Comparison of ENCODE assay signal across 12 cellular contexts in the genomic region with DNA sequence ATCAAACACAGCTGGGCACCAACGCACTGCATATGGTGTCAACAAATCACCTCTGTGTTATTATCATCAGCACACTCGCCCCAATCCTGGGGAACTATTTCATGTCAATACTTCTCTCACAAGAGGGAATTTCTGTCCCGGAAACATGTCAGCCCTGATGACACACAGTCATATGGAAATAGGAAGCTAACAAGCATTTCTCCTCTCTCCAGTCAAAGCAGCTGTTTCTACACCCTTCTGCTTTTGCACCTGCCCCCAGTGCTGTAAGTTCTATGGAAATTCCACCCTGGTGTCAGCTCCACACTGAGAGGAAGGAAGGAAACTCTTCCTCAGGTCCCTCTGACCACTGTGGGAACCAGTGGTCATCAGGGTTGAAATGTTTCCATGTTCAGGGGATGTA.
DNase-seq lines count a peak whose midpoint lies in the region; ATAC-seq lines count a peak whose summit lies in the region.
"Had no signal": no experiment of that assay in that cellular context is flagged by ENCODE, and none has a peak within 500 bp of the region (broad histone marks: within the 10 kb centered on the region; RNA-seq: fewer than 3 reads in every experiment).

No MANE protein-coding gene starts in this region.

- DNase-seq in DMS153 (lab: John Stamatoyannopoulos, UW) (peak; percentile 29), DMS153 treated with DMSO at 0.1 percent for 48 hours (lab: John Stamatoyannopoulos, UW; ENCODE audit: unreplicated experiment) (no peak), NCI-H526 (lab: John Stamatoyannopoulos, UW) (peak; percentile 40 to 73), renal cortical epithelial cell (ENCODE audit: low read depth) (peak; percentile 14), EL (no peak), GM19238 (ENCODE audit: insufficient read length, low spot score) (no peak)
- no peak for DNase-seq in activated CD4-positive, alpha-beta T cell treated with anti-CD3 and anti-CD28 coated beads, Interleukin-2, amount 50 U/mL, for 1 hour
- DNase-seq: activated CD8-positive, alpha-beta T cell treated with anti-CD3 and anti-CD28 coated beads for 36 hours; dermis blood vessel endothelial cell; islet precursor cell; stimulated activated CD4-positive, alpha-beta T cell treated with anti-CD3 and anti-CD28 coated beads, Interleukin-12 subunit alpha, Interleukin-12 subunit beta, amount 100 ng/mL, for 4 hours had no signal

- peak; percentile 34 for ATAC-seq in HG02970 (IDR thresholded peaks at IDR 0.05; ENCODE audit: low FRiP score, unreplicated experiment)
- ATAC-seq: activated CD8-positive, alpha-beta T cell treated with anti-CD3 and anti-CD28 coated beads for 36 hours had no signal

Comparison
In these comparisons a context has a peak if more than half of its experiments do, and no peak if none do; other contexts are left out.
1. DNase-seq: peak in DMS153 (single experiment), NCI-H526 (2 of 2) and renal cortical epithelial cell (single experiment); none in DMS153 treated with DMSO at 0.1 percent for 48 hours (single experiment), EL (single experiment), GM19238 (single experiment) and activated CD4-positive, alpha-beta T cell treated with anti-CD3 and anti-CD28 coated beads, Interleukin-2, amount 50 U/mL, for 1 hour (single experiment).